Comparison of ENCODE assay signal across 26 cellular contexts in the genomic region with DNA sequence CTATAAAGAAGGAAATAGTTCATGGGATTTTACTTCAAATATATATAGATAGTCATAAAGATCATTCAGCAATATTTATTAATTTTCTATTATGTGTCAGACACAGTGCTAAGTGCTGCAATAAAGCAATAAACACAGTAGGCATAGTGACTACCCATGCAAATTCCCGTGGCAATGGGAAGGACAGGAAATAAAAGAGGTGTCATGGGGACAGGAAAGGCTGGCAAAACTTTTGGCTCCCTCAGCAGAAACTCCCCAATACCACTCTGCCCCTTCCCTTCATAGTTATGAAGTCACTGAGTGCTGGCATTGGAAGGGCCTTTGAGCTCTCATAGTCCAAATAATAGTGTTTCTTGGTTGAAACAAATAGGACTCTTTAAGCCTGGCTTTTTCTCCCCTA.
A peak's percentile ranks its signal among the peaks of the same experiment; 100 is the strongest.
DNase-seq lines count a peak whose midpoint lies in the region; ATAC-seq and TF ChIP-seq lines count a peak whose summit lies in the region.
"Had no signal": no experiment of that assay in that cellular context is flagged by ENCODE, and none has a peak within 500 bp of the region (broad histone marks: within the 10 kb centered on the region; RNA-seq: fewer than 3 reads in every experiment).

No MANE protein-coding gene starts in this region.

- H3K36me3 Mint-ChIP-seq in effector memory CD8-positive, alpha-beta T cell (ENCODE audit: insufficient read depth): no peaks in the 10 kb centered on the region
- no peaks in the 10 kb centered on the region for H3K36me3 Mint-ChIP-seq in naive thymus-derived CD8-positive, alpha-beta T cell
- H3K36me3 Mint-ChIP-seq: CD4-positive, CD25-positive, alpha-beta regulatory T cell; IgD-negative memory B cell; memory B cell had no signal

- H3K27me3 ChIP-seq in left ventricle myocardium inferior (ENCODE audit: low read depth) (no peaks in the 10 kb centered on the region), right atrium auricular region (no peaks in the 10 kb centered on the region), esophagus squamous epithelium (no peaks in the 10 kb centered on the region)

- H3K4me1 Mint-ChIP-seq in effector memory CD8-positive, alpha-beta T cell (ENCODE audit: low read depth in 2 of 2): peaks cover 11 to 18% of the 10 kb centered on the region in 2 donors
- peaks cover 10 to 22% (median 15%) of the 10 kb centered on the region in 4 donors for H3K4me1 Mint-ChIP-seq in naive thymus-derived CD8-positive, alpha-beta T cell
- H3K4me1 Mint-ChIP-seq: memory B cell had no signal

- H3K36me3 ChIP-seq in left ventricle myocardium inferior: no peaks in the 10 kb centered on the region
- H3K36me3 ChIP-seq in right atrium auricular region: no peaks in the 10 kb centered on the region
- H3K36me3 ChIP-seq in esophagus squamous epithelium: no peaks in the 10 kb centered on the region

- H3K27me3 Mint-ChIP-seq in effector memory CD8-positive, alpha-beta T cell: no peaks in the 10 kb centered on the region
- no peaks in the 10 kb centered on the region for H3K27me3 Mint-ChIP-seq in naive thymus-derived CD8-positive, alpha-beta T cell
- H3K27me3 Mint-ChIP-seq: activated naive CD8-positive, alpha-beta T cell treated with anti-CD3 and anti-CD28 coated beads, Interleukin-2, amount 50 U/mL, for 24 hours had no signal

- DNase-seq in left ventricle myocardium inferior (no peak), right atrium auricular region (ENCODE audit: low spot score) (no peak), esophagus squamous epithelium (lab: John Stamatoyannopoulos, UW) (no peak), ureter (ENCODE audit: low spot score) (no peak)
- DNase-seq in effector memory CD8-positive, alpha-beta T cell: no peak
- no peak for DNase-seq in naive thymus-derived CD8-positive, alpha-beta T cell
- DNase-seq in activated CD4-positive, alpha-beta T cell treated with anti-CD3 and anti-CD28 coated beads for 4 hours: no peak
- DNase-seq: activated naive CD8-positive, alpha-beta T cell treated with anti-CD3 and anti-CD28 coated beads, Interleukin-2, amount 50 U/mL, for 24 hours; dermis blood vessel endothelial cell; foreskin fibroblast; GOT3; hypothalamus; MM.1S; NCI-H1694; NCI-H748 treated with DMSO at 0.1 percent for 48 hours; OCI-M1; SHP77 treated with DMSO at 0.1 percent for 48 hours; T-helper 1 cell had no signal

- H3K4me3 ChIP-seq in left ventricle myocardium inferior (no peak overlapping the region), right atrium auricular region (no peak overlapping the region), esophagus squamous epithelium (no peak overlapping the region)
- H3K4me3 ChIP-seq: GM12878 had no signal

- peak overlapping the region; percentile 53 to 54 for H3K4me3 Mint-ChIP-seq in effector memory CD8-positive, alpha-beta T cell
- H3K4me3 Mint-ChIP-seq in naive thymus-derived CD8-positive, alpha-beta T cell: peak overlapping the region in 3 of 10 donors; percentile 47 to 77 (median 50)
- H3K4me3 Mint-ChIP-seq: activated naive CD8-positive, alpha-beta T cell treated with anti-CD3 and anti-CD28 coated beads, Interleukin-2, amount 50 U/mL, for 24 hours; activated T-helper 17 cell treated with anti-CD3 and anti-CD28 coated beads, Interleukin-2, amount 50 U/mL, for 72 hours; CD4-positive, CD25-positive, alpha-beta regulatory T cell; IgD-negative memory B cell; memory B cell; neural crest cell had no signal

- intact Hi-C loops in left ventricle myocardium inferior (cut with micrococcal nuclease): no loop called here
- intact Hi-C loops in esophagus squamous epithelium (cut with DNase I): no loop called here

- TF ChIP-seq CTCF in left ventricle myocardium inferior (IDR thresholded peaks at IDR 0.05; ENCODE audit: borderline replicate concordance) (no peak), right atrium auricular region (IDR thresholded peaks at IDR 0.05) (no peak), esophagus squamous epithelium (IDR thresholded peaks at IDR 0.05) (no peak)

- H3K9me3 Mint-ChIP-seq in effector memory CD8-positive, alpha-beta T cell: no peaks in the 10 kb centered on the region
- H3K9me3 Mint-ChIP-seq in naive thymus-derived CD8-positive, alpha-beta T cell: peaks cover 0 to 4% (median 0%) of the 10 kb centered on the region in 9 donors
- H3K9me3 Mint-ChIP-seq: activated naive CD8-positive, alpha-beta T cell treated with anti-CD3 and anti-CD28 coated beads, Interleukin-2, amount 50 U/mL, for 24 hours; activated T-helper 17 cell treated with anti-CD3 and anti-CD28 coated beads, Interleukin-2, amount 50 U/mL, for 72 hours; IgD-negative memory B cell; memory B cell had no signal

- peak overlapping the region; percentile 72 to 80 for H3K27ac Mint-ChIP-seq in effector memory CD8-positive, alpha-beta T cell
- H3K27ac Mint-ChIP-seq in naive thymus-derived CD8-positive, alpha-beta T cell: peak overlapping the region in 6 of 10 donors; percentile 11 to 73 (median 62)
- H3K27ac Mint-ChIP-seq: activated naive CD8-positive, alpha-beta T cell treated with anti-CD3 and anti-CD28 coated beads, Interleukin-2, amount 50 U/mL, for 24 hours; IgD-negative memory B cell; memory B cell had no signal

- H3K4me1 ChIP-seq in left ventricle myocardium inferior (peaks cover 43% of the 10 kb centered on the region), right atrium auricular region (peaks cover 0 to 5% of the 10 kb centered on the region in 2 donors), esophagus squamous epithelium (peaks cover 0 to 18% (median 0%) of the 10 kb centered on the region in 3 donors)

- TF ChIP-seq POLR2A in esophagus squamous epithelium (IDR thresholded peaks at IDR 0.05): no peak

- POLR2A ChIA-PET in naive thymus-derived CD8-positive, alpha-beta T cell (lab: Charles Lee): no interaction called here

- peak; percentile 35 for ATAC-seq in effector memory CD8-positive, alpha-beta T cell (replicated peaks)
- ATAC-seq in naive thymus-derived CD8-positive, alpha-beta T cell: peak in 1 of 2 donors; percentile 10
- no peak for ATAC-seq in GM19463 (IDR thresholded peaks at IDR 0.05; ENCODE audit: unreplicated experiment)
- ATAC-seq: activated naive CD8-positive, alpha-beta T cell treated with anti-CD3 and anti-CD28 coated beads, Interleukin-2, amount 50 U/mL, for 24 hours had no signal

- H3K9me3 ChIP-seq in left ventricle myocardium inferior (replicated peaks) (no peaks in the 10 kb centered on the region), right atrium auricular region (no peaks in the 10 kb centered on the region), esophagus squamous epithelium (no peaks in the 10 kb centered on the region)

- H3K27ac ChIP-seq in left ventricle myocardium inferior (replicated peaks) (peak overlapping the region; percentile 60), right atrium auricular region (no peak overlapping the region), esophagus squamous epithelium (no peak overlapping the region)
- H3K27ac ChIP-seq: epithelial cell of prostate had no signal

- WGBS in esophagus squamous epithelium, 2 donors: 64 to 65% methylated on average over 1 of the region's 1 CpG
